In the genomic region with DNA sequence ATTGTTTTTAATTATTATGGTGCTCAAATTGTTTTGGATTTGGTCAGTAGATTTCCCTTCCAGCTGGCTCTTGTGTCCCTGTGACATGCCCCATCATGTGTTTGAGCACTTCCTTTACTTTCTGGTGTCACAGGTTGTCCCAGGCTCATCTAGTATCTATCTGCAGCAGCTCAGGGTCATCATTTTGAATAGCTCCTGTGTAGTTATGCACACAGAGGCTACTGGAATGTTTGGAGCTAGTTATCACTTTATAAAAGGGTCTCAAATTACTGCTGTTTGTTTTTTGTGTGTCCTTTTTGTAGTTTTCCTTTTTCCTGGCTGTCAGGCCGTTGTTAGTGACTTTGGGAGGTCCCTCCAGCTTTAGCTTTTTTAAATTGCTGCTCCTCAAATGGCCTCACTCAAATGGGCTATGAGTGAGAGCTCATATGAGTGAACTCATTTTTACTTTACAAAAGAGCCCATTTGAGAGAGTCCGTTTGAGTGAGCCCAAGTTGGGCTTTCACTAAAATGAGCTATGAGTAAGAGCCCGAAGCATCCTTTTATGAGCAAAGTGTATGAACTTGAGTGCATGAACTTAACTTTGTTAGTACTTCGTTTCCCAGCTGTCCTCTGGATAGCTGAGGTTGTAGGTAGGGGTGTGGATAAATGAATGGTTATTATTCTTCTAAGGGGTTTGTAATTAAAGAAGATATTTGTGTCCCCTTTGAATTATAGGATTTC, we compare ENCODE assay signal across 37 cellular contexts.
"Had no signal": no experiment of that assay in that cellular context is flagged by ENCODE, and none has a peak within 500 bp of the region (broad histone marks: within the 10 kb centered on the region; RNA-seq: fewer than 3 reads in every experiment).

No MANE protein-coding gene starts in this region.

- DNase-seq: activated CD4-positive, alpha-beta memory T cell treated with anti-CD3 and anti-CD28 coated beads for 36 hours; activated CD4-positive, alpha-beta T cell treated with anti-CD3 and anti-CD28 coated beads, Interleukin-2, amount 10 ng/mL, durations not matched to agents 24 days and 14 days; activated CD4-positive, CD25-positive, alpha-beta regulatory T cell treated with anti-CD3 and anti-CD28 coated beads, Interleukin-2, amount 50 U/mL, for 72 hours; activated CD8-positive, alpha-beta memory T cell treated with anti-CD3 and anti-CD28 coated beads, Interleukin-2, amount 50 U/mL, for 4 hours; activated effector memory CD4-positive, alpha-beta T cell treated with Interleukin-2 at 50 U/mL for 16 hours; activated naive CD4-positive, alpha-beta T cell treated with Interleukin-2 at 50 U/mL for 16 hours; activated naive CD8-positive, alpha-beta T cell treated with anti-CD3 and anti-CD28 coated beads, Interleukin-2, amount 10 ng/mL, durations not matched to agents 7 days and 5 days; activated T-cell treated with anti-CD3 and anti-CD28 coated beads, Interleukin-2, amount 50 U/mL, for 48 hours; cerebellar nuclear complex; dorsolateral prefrontal cortex; effector memory CD4-positive, alpha-beta T cell; glutamatergic neuron; islet precursor cell; left ventricle myocardium superior; naive B cell; nephron progenitor cell; pancreas; retina; sigmoid colon; stimulated activated CD4-positive, alpha-beta T cell treated with anti-CD3 and anti-CD28 coated beads, Interleukin-1b, Interleukin-23, amount 100 ng/mL, for 48 hours; stimulated activated CD4-positive, alpha-beta T cell treated with anti-CD3 and anti-CD28 coated beads, Interleukin-4, amount 100 ng/mL, for 4 hours; stimulated activated CD8-positive, alpha-beta memory T cell treated with anti-CD3 and anti-CD28 coated beads, Interleukin-4, amount 100 ng/mL, for 48 hours; stimulated activated naive B cell treated with anti-CD40 and anti-IgM and Interleukin-4, amounts not matched to agents 10 μg/mL and 1 μg/mL and 100 μg/mL, for 72 hours; stomach; T-helper 17 cell; T1000; thyroid gland; upper lobe of left lung had no signal

- H3K9me3 Mint-ChIP-seq: activated CD4-positive, alpha-beta memory T cell treated with anti-CD3 and anti-CD28 coated beads for 36 hours; activated CD4-positive, alpha-beta T cell treated with anti-CD3 and anti-CD28 coated beads, Interleukin-2, amount 10 ng/mL, durations not matched to agents 24 days and 14 days; activated naive CD8-positive, alpha-beta T cell treated with anti-CD3 and anti-CD28 coated beads, Interleukin-2, amount 10 ng/mL, durations not matched to agents 7 days and 5 days; brain; mesothelial cell of epicardium; naive B cell; nephron progenitor cell; stimulated activated naive B cell treated with anti-CD40 and anti-IgM and Interleukin-4, amounts not matched to agents 10 μg/mL and 1 μg/mL and 100 μg/mL, for 72 hours had no signal

- H3K36me3 Mint-ChIP-seq: brain, mesothelial cell of epicardium had no signal

- ATAC-seq: esophagus mucosa; left ventricle myocardium superior; pancreas; stimulated activated naive B cell treated with anti-CD40 and anti-IgM and Interleukin-4, amounts not matched to agents 10 μg/mL and 1 μg/mL and 100 μg/mL, for 72 hours; T-helper 17 cell had no signal

- H3K4me3 ChIP-seq: ascending aorta, cardiac muscle cell, coronary artery, dorsolateral prefrontal cortex, pancreas, prostate gland, sigmoid colon, smooth muscle cell, stomach, thyroid gland, upper lobe of left lung, vagina had no signal

- H3K27ac Mint-ChIP-seq: activated CD4-positive, alpha-beta memory T cell treated with anti-CD3 and anti-CD28 coated beads for 36 hours; activated CD4-positive, alpha-beta T cell treated with anti-CD3 and anti-CD28 coated beads, Interleukin-2, amount 10 ng/mL, durations not matched to agents 24 days and 14 days; activated naive CD8-positive, alpha-beta T cell treated with anti-CD3 and anti-CD28 coated beads, Interleukin-2, amount 10 ng/mL, durations not matched to agents 7 days and 5 days; brain; mesothelial cell of epicardium; nephron progenitor cell; stimulated activated naive B cell treated with anti-CD40 and anti-IgM and Interleukin-4, amounts not matched to agents 10 μg/mL and 1 μg/mL and 100 μg/mL, for 72 hours; T-helper 17 cell had no signal
